Comparison of ENCODE assay signal across 27 cellular contexts in genomic region chr1:199170711-199171110, GRCh38.
DNase-seq lines count a peak whose midpoint lies in the region; ATAC-seq and TF ChIP-seq lines count a peak whose summit lies in the region.
"Had no signal": no experiment of that assay in that cellular context is flagged by ENCODE, and none has a peak within 500 bp of the region (broad histone marks: within the 10 kb centered on the region; RNA-seq: fewer than 3 reads in every experiment).

No MANE protein-coding gene starts in this region.

- ATAC-seq in T-helper 17 cell (no peak), foreskin keratinocyte (peak; percentile 24), lower lobe of right lung (no peak), GM21515 (IDR thresholded peaks at IDR 0.05; ENCODE audit: unreplicated experiment) (no peak)
- ATAC-seq: HepG2, K562, SK-N-SH treated with all-trans-retinoic acid at 6 μM for 48 hours had no signal

- TF ChIP-seq CTCF in foreskin keratinocyte (conservative IDR thresholded peaks at IDR 0.05) (no peak), lower lobe of right lung (IDR thresholded peaks at IDR 0.05) (no peak)

- in situ Hi-C loops in GM23248 (cut with MboI): no loop called here

- H3K4me1 Mint-ChIP-seq in T-helper 17 cell: peaks cover 55% of the 10 kb centered on the region

- peak overlapping the region; percentile 39 for H3K4me3 Mint-ChIP-seq in T-helper 17 cell

- H3K4me2 ChIP-seq in GM23248 (ENCODE audit: unreplicated experiment): no peak overlapping the region
- no peak overlapping the region for H3K4me2 ChIP-seq in trophoblast cell (ENCODE audit: low read length)

- H3K4me3 ChIP-seq in GM23248 (no peak overlapping the region), trophoblast cell (ENCODE audit: low read depth, low read length) (no peak overlapping the region), lower lobe of right lung (no peak overlapping the region)
- H3K4me3 ChIP-seq: K562 had no signal

- H2AFZ ChIP-seq in GM23248: no peak overlapping the region
- H2AFZ ChIP-seq in trophoblast cell (ENCODE audit: insufficient read depth, low read length, poor library complexity): no peak overlapping the region

- H3K79me2 ChIP-seq in GM23248 (ENCODE audit: insufficient read depth) (no peaks in the 10 kb centered on the region), trophoblast cell (ENCODE audit: control insufficient read depth, insufficient read depth, low read length, poor library complexity) (no peaks in the 10 kb centered on the region)

- peaks cover 23% of the 10 kb centered on the region; the same call in 1 of the 2 replicates for H3K27me3 ChIP-seq in GM23248 (replicated peaks; ENCODE audit: insufficient read depth)
- H3K27me3 ChIP-seq in foreskin keratinocyte: no peaks in the 10 kb centered on the region
- H3K27me3 ChIP-seq in trophoblast cell (ENCODE audit: insufficient read depth, low read length): no peaks in the 10 kb centered on the region
- no peaks in the 10 kb centered on the region for H3K27me3 ChIP-seq in lower lobe of right lung (ENCODE audit: low read depth)

- H3K36me3 ChIP-seq in GM23248 (ENCODE audit: low read depth): no peaks in the 10 kb centered on the region
- no peaks in the 10 kb centered on the region for H3K36me3 ChIP-seq in trophoblast cell (ENCODE audit: control insufficient read depth in 1 of 2, insufficient read depth in 2 of 2, low read length in 2 of 2)
- H3K36me3 ChIP-seq in lower lobe of right lung: no peaks in the 10 kb centered on the region

- H3K9me2 ChIP-seq in GM23248 (ENCODE audit: insufficient read depth): no peaks in the 10 kb centered on the region

- no peak overlapping the region for H2BK5ac ChIP-seq in trophoblast cell (ENCODE audit: low read depth, low read length, poor library complexity)

- intact Hi-C loops in lower lobe of right lung (cut with DNase I): no loop called here

- H3K18ac ChIP-seq in trophoblast cell (ENCODE audit: low read length): no peak overlapping the region

- H2AK5ac ChIP-seq in trophoblast cell (ENCODE audit: low read length): no peak overlapping the region

- no peak overlapping the region for H3K14ac ChIP-seq in trophoblast cell (ENCODE audit: low read length)

- H3K27ac ChIP-seq in GM23248 (no peak overlapping the region), foreskin keratinocyte (no peak overlapping the region), trophoblast cell (ENCODE audit: low read depth, low read length) (no peak overlapping the region), lower lobe of right lung (no peak overlapping the region)
- H3K27ac ChIP-seq: HL-60 had no signal

- H3K36me3 Mint-ChIP-seq in T-helper 17 cell (ENCODE audit: low read depth): no peaks in the 10 kb centered on the region
- H3K36me3 Mint-ChIP-seq: CD4-positive, alpha-beta memory T cell had no signal

- WGBS in GM23248 (ENCODE audit: low coverage in 1 of 2, low lambda C conversion rate in 2 of 2, missing lambda C conversion rate in 2 of 2), 2 experiments: 26 to 28% methylated on average over 3 of the region's 3 CpGs
- no CpG with 5 or more reads among the region's 3 CpGs for WGBS in trophoblast cell (ENCODE audit: extremely low coverage, insufficient coverage, insufficient read length)

- no peak overlapping the region for H2BK120ac ChIP-seq in trophoblast cell (ENCODE audit: insufficient read depth, low read length, poor library complexity)

- H3K27me3 Mint-ChIP-seq in T-helper 17 cell: no peaks in the 10 kb centered on the region
- H3K27me3 Mint-ChIP-seq: CD4-positive, alpha-beta memory T cell had no signal

- DNase-seq in GM23248 (peak; percentile 22), T-helper 17 cell (no peak), foreskin keratinocyte (peak in 1 of 2 donors; percentile 39), trophoblast cell (peak; percentile 7 to 62), lower lobe of right lung (no peak)
- DNase-seq in activated naive CD4-positive, alpha-beta T cell treated with Interleukin-2 at 50 U/mL for 16 hours: no peak
- no peak for DNase-seq in NK-92 treated with Interleukin-12 subunit alpha and Interleukin-12 subunit beta, amount 100 ng/mL, for 24 hours (lab: John Stamatoyannopoulos, UW)
- DNase-seq: C1 segment of cervical spinal cord; Caco-2; CD4-positive, alpha-beta memory T cell; EL; GF-D8; H7; MV-4-11; NCI-H1105 treated with DMSO at 0.1 percent for 48 hours; NCI-H146; NCI-H1930; NCI-H2107; NCI-H446; NCI-H526; NCI-H82; OCI-M1 had no signal

- H2BK12ac ChIP-seq in trophoblast cell (ENCODE audit: low read length): no peak overlapping the region

- no peak overlapping the region for H4K8ac ChIP-seq in trophoblast cell (ENCODE audit: low read depth, low read length)

- H3K4ac ChIP-seq in trophoblast cell (ENCODE audit: low read depth, low read length): no peak overlapping the region

- no peaks in the 10 kb centered on the region for H3K79me1 ChIP-seq in trophoblast cell (ENCODE audit: low read length)

- H3K9ac ChIP-seq in GM23248 (no peak overlapping the region), trophoblast cell (ENCODE audit: low read length) (no peak overlapping the region)

- H4K12ac ChIP-seq in trophoblast cell (ENCODE audit: low read depth, low read length): no peak overlapping the region

- no peaks in the 10 kb centered on the region for H4K20me1 ChIP-seq in GM23248 (ENCODE audit: insufficient read depth)

- H3K4me1 ChIP-seq in GM23248 (ENCODE audit: insufficient read depth): no peaks in the 10 kb centered on the region
- H3K4me1 ChIP-seq in foreskin keratinocyte: peaks cover 4% of the 10 kb centered on the region
- H3K4me1 ChIP-seq in trophoblast cell (ENCODE audit: control insufficient read depth in 1 of 2, insufficient read depth in 2 of 2, low read length in 2 of 2): no peaks in the 10 kb centered on the region
- H3K4me1 ChIP-seq in lower lobe of right lung: no peaks in the 10 kb centered on the region
- H3K4me1 ChIP-seq: Caco-2 had no signal

- no peak overlapping the region for H3K23ac ChIP-seq in trophoblast cell (ENCODE audit: low read length)

- H3K9me3 ChIP-seq in GM23248 (ENCODE audit: low read depth) (no peaks in the 10 kb centered on the region), T-helper 17 cell (ENCODE audit: control insufficient read depth, low read length, poor library complexity, severe bottlenecking) (no peaks in the 10 kb centered on the region), trophoblast cell (ENCODE audit: insufficient read depth, low read depth, low read length) (no peaks in the 10 kb centered on the region), lower lobe of right lung (no peaks in the 10 kb centered on the region)
- H3K9me3 ChIP-seq: Caco-2 had no signal

- H3K27ac Mint-ChIP-seq in T-helper 17 cell: peak overlapping the region; percentile 88

- H3F3A ChIP-seq in GM23248 (ENCODE audit: insufficient read depth): no peaks in the 10 kb centered on the region

- H4K91ac ChIP-seq in trophoblast cell (ENCODE audit: low read depth, low read length): no peak overlapping the region

Comparison
In these comparisons a context has a peak if more than half of its experiments do, and no peak if none do; other contexts are left out.
1. DNase-seq: peak in GM23248 (single experiment) and trophoblast cell (2 of 2); none in T-helper 17 cell (0 of 3), lower lobe of right lung (single experiment), activated naive CD4-positive, alpha-beta T cell treated with Interleukin-2 at 50 U/mL for 16 hours (single experiment) and NK-92 treated with Interleukin-12 subunit alpha and Interleukin-12 subunit beta, amount 100 ng/mL, for 24 hours (single experiment).